In the genomic region with DNA sequence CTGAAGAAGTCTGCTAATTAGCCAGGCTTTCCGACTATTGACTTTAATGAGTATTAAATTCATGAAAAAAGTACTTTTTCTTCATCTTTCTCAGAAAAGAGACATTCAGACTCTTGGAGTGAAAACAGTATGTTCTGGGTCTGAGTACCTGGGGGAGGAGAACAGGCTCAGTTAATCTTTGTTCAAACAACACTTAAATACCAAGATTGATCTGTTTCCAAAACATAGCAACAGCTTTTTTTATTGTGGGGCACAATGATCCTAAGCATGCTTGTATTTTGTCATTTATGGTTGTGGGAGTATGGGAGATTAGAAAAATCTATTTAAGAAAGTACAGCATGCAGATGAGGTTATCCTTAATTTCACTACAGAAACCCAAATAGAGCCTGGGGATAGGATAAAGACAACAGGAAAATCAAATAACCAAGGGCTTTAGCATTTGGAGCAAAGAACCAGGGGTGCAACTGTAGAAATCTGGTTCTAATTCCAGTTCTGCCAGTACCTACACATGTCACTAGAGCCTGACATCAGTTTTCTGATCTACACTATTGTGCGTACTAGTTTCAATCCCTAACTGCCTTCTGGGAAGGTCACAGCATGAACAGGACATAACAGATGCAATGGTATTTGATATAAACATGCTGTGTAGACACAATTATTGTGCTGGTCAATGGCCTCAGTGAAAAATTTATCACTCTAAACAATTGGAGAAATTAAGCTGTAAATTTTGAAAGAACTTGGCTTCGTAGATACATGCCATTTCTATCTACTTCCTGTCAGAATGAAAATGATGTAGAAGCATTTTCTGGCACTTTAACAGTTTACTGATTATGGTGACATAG, we compare ENCODE assay signal across 32 cellular contexts.
A peak's percentile ranks its signal among the peaks of the same experiment; 100 is the strongest.
DNase-seq lines count a peak whose midpoint lies in the region; ATAC-seq, FAIRE-seq and TF ChIP-seq lines count a peak whose summit lies in the region.
"Had no signal": no experiment of that assay in that cellular context is flagged by ENCODE, and none has a peak within 500 bp of the region (broad histone marks: within the 10 kb centered on the region; RNA-seq: fewer than 3 reads in every experiment).

No MANE protein-coding gene starts in this region.

- H3K27me3 ChIP-seq in PC-9 (ENCODE audit: insufficient read depth, low read depth) (no peaks in the 10 kb centered on the region), small intestine (ENCODE audit: control insufficient read depth in 2 of 2, insufficient read depth in 2 of 2, low read length in 2 of 2) (no peaks in the 10 kb centered on the region)
- H3K27me3 ChIP-seq: tibial nerve had no signal

- no peaks in the 10 kb centered on the region for H3K79me2 ChIP-seq in PC-9 (ENCODE audit: low read depth)

- 0 out of 2 replicates have a peak, but pooled peaks cover 4% of the 10 kb centered on the region for H3K36me3 ChIP-seq in PC-9 (ENCODE audit: low read depth)
- H3K36me3 ChIP-seq in small intestine (ENCODE audit: control insufficient read depth in 2 of 2, insufficient read depth in 2 of 2, low read length in 2 of 2), result no peaks in the 10 kb centered on the region
- H3K36me3 ChIP-seq: SJSA1, tibial nerve had no signal

- no peak for ATAC-seq in GM18870 (IDR thresholded peaks at IDR 0.05; ENCODE audit: unreplicated experiment)
- no peak for ATAC-seq in naive thymus-derived CD8-positive, alpha-beta T cell
- ATAC-seq: activated CD4-positive, CD25-positive, alpha-beta regulatory T cell treated with anti-CD3 and anti-CD28 coated beads, Interleukin-2, amount 50 U/mL, for 24 hours; activated naive CD4-positive, alpha-beta T cell treated with anti-CD3 and anti-CD28 coated beads, Interleukin-2, amount 50 U/mL, for 72 hours; activated T-helper 17 cell treated with anti-CD3 and anti-CD28 coated beads, Interleukin-2, amount 50 U/mL, for 72 hours; effector memory CD8-positive, alpha-beta T cell; GM12878; left ventricle myocardium superior; natural killer cell treated with Interleukin-12 subunit alpha and Interleukin-12 subunit beta and Interleukin-15 and Interleukin-18, amount 100 ng/mL, for 72 hours; Panc1 had no signal

- intact Hi-C loops in PC-9 (cut with micrococcal nuclease; ENCODE audit: unreplicated experiment), result loop anchor here (10.0 kb wide), 1 partner anchor 260 kb away; no protein-coding TSS in a partner anchor

- H3K9me3 Mint-ChIP-seq in naive thymus-derived CD8-positive, alpha-beta T cell, result peaks cover 0 to 8% (median 0%) of the 10 kb centered on the region in 9 donors
- H3K9me3 Mint-ChIP-seq: activated T-helper 17 cell treated with anti-CD3 and anti-CD28 coated beads, Interleukin-2, amount 50 U/mL, for 72 hours; mesothelial cell of epicardium; natural killer cell treated with Interleukin-12 subunit alpha and Interleukin-12 subunit beta and Interleukin-15 and Interleukin-18, amount 100 ng/mL, for 72 hours had no signal

- FAIRE-seq in GM19239 (lab: Jason Lieb, UNC) (peak; percentile 70), small intestine (lab: Jason Lieb, UNC) (no peak)
- FAIRE-seq: GM12878, TTC549 had no signal

- H3K27ac Mint-ChIP-seq in naive thymus-derived CD8-positive, alpha-beta T cell, result no peak overlapping the region
- H3K27ac Mint-ChIP-seq: activated CD4-positive, alpha-beta memory T cell treated with anti-CD3 and anti-CD28 coated beads for 36 hours; activated naive CD4-positive, alpha-beta T cell treated with anti-CD3 and anti-CD28 coated beads, Interleukin-2, amount 50 U/mL, for 72 hours; activated T-helper 17 cell treated with anti-CD3 and anti-CD28 coated beads, Interleukin-2, amount 50 U/mL, for 72 hours; HFFc6; natural killer cell treated with Interleukin-12 subunit alpha and Interleukin-12 subunit beta and Interleukin-15 and Interleukin-18, amount 100 ng/mL, for 72 hours had no signal

- H3K4me3 ChIP-seq in PC-9 (no peak overlapping the region), fibroblast of villous mesenchyme (ENCODE audit: low read depth, low read length) (no peak overlapping the region), small intestine (ENCODE audit: low read depth in 1 of 2, low read length in 2 of 2) (no peak overlapping the region)
- H3K4me3 ChIP-seq: GM12878, SJSA1, skin epidermis, tibial nerve had no signal

- no peak for TF ChIP-seq CTCF in PC-9 (conservative IDR thresholded peaks at IDR 0.05)
- TF ChIP-seq CTCF in fibroblast of villous mesenchyme (IDR thresholded peaks at IDR 0.05; ENCODE audit: insufficient read depth, low read depth, low read length), result no peak

- H3K4me1 Mint-ChIP-seq in naive thymus-derived CD8-positive, alpha-beta T cell, result no peaks in the 10 kb centered on the region
- H3K4me1 Mint-ChIP-seq: activated T-helper 17 cell treated with anti-CD3 and anti-CD28 coated beads, Interleukin-2, amount 50 U/mL, for 72 hours had no signal

- DNase-seq in GM19239 (ENCODE audit: insufficient read length, low spot score), result no peak
- peak in 1 of 2 experiments; percentile 28 for DNase-seq in PC-9
- DNase-seq in fibroblast of villous mesenchyme (ENCODE audit: low read depth), result peak; percentile 3
- peak; percentile 37 for DNase-seq in small intestine
- DNase-seq in activated effector memory CD4-positive, alpha-beta T cell treated with anti-CD3 and anti-CD28 coated beads, Interleukin-2, amount 50 U/mL, for 16 hours, result no peak
- no peak for DNase-seq in naive thymus-derived CD8-positive, alpha-beta T cell
- DNase-seq: activated CD4-positive, alpha-beta memory T cell treated with anti-CD3 and anti-CD28 coated beads for 36 hours; activated CD8-positive, alpha-beta memory T cell treated with anti-CD3 and anti-CD28 coated beads, Interleukin-2, amount 50 U/mL, for 48 hours; anterior cingulate cortex; C1 segment of cervical spinal cord; cortex of kidney; effector memory CD8-positive, alpha-beta T cell; HFFc6; left ventricle myocardium superior; NCI-H1436 treated with DMSO at 0.1 percent for 48 hours; NCI-H2107; NCI-H446 treated with DMSO at 0.1 percent for 48 hours; stimulated activated CD4-positive, alpha-beta T cell treated with anti-CD3 and anti-CD28 coated beads, Interleukin-1b, Interleukin-23, amount 100 ng/mL, for 48 hours; stimulated activated CD8-positive, alpha-beta memory T cell treated with anti-CD3 and anti-CD28 coated beads, Interleukin-4, amount 100 ng/mL, for 48 hours had no signal

- H3K9me3 ChIP-seq in PC-9 (ENCODE audit: insufficient read depth, low read depth) (peaks cover 7% of the 10 kb centered on the region; the same call in 1 of the 2 replicates), small intestine (ENCODE audit: control insufficient read depth, low read depth) (no peaks in the 10 kb centered on the region)
- H3K9me3 ChIP-seq: SJSA1, tibial nerve had no signal

- no peaks in the 10 kb centered on the region for H4K20me1 ChIP-seq in PC-9 (ENCODE audit: insufficient read depth)

- BruUV-seq in PC-9 (replicated peaks; lab: Mats Ljungman, UMichigan), result no TSS peak

- H3K4me2 ChIP-seq in PC-9, result peak overlapping the region; percentile 72; the same call in 1 of the 2 replicates
- H3K4me2 ChIP-seq: KMS-11 had no signal

- peaks cover 8 to 18% (median 13%) of the 10 kb centered on the region in 5 donors for H3K27me3 Mint-ChIP-seq in naive thymus-derived CD8-positive, alpha-beta T cell

- no peaks in the 10 kb centered on the region for H3K9me2 ChIP-seq in PC-9 (ENCODE audit: insufficient read depth)

- H3K4me1 ChIP-seq in PC-9 (replicated peaks; ENCODE audit: insufficient read depth), result peaks cover 67% of the 10 kb centered on the region
- peaks cover 4% of the 10 kb centered on the region in 2 donors for H3K4me1 ChIP-seq in small intestine (ENCODE audit: control insufficient read depth in 2 of 2, insufficient read depth in 1 of 2, low read depth in 1 of 2, low read length in 1 of 2)
- H3K4me1 ChIP-seq: SJSA1 had no signal

- peaks cover 57% of the 10 kb centered on the region for H3F3A ChIP-seq in PC-9 (ENCODE audit: insufficient read depth, low read depth)

- H3K36me3 Mint-ChIP-seq in naive thymus-derived CD8-positive, alpha-beta T cell, result no peaks in the 10 kb centered on the region
- H3K36me3 Mint-ChIP-seq: activated CD4-positive, alpha-beta memory T cell treated with anti-CD3 and anti-CD28 coated beads for 36 hours; activated naive CD4-positive, alpha-beta T cell treated with anti-CD3 and anti-CD28 coated beads, Interleukin-2, amount 50 U/mL, for 72 hours; mesothelial cell of epicardium; natural killer cell treated with Interleukin-12 subunit alpha and Interleukin-12 subunit beta and Interleukin-15 and Interleukin-18, amount 100 ng/mL, for 72 hours had no signal

- CTCF ChIA-PET in PC-9 (lab: Charles Lee), result interaction anchor here (0.6 kb wide), 1 partner anchor 361 kb away, joined by 3 read pairs; no protein-coding TSS in a partner anchor

- H3K4me3 Mint-ChIP-seq in naive thymus-derived CD8-positive, alpha-beta T cell, result no peak overlapping the region
- H3K4me3 Mint-ChIP-seq: activated CD4-positive, alpha-beta memory T cell treated with anti-CD3 and anti-CD28 coated beads for 36 hours; activated T-helper 17 cell treated with anti-CD3 and anti-CD28 coated beads, Interleukin-2, amount 50 U/mL, for 72 hours; effector memory CD8-positive, alpha-beta T cell; HFFc6; mesothelial cell of epicardium; natural killer cell treated with Interleukin-12 subunit alpha and Interleukin-12 subunit beta and Interleukin-15 and Interleukin-18, amount 100 ng/mL, for 72 hours had no signal

- POLR2A ChIA-PET in PC-9 (lab: Charles Lee; ENCODE audit: unreplicated experiment), result interaction anchor here (0.6 kb wide), 1 partner anchor 60 kb away, joined by 15 read pairs; no protein-coding TSS in a partner anchor
- POLR2A ChIA-PET in naive thymus-derived CD8-positive, alpha-beta T cell (lab: Charles Lee), result no interaction called here

- no peak overlapping the region for H2AFZ ChIP-seq in PC-9

- H3K27ac ChIP-seq in PC-9 (peak overlapping the region; percentile 84), small intestine (ENCODE audit: low read depth in 1 of 2, low read length in 1 of 2) (no peak overlapping the region)
- H3K27ac ChIP-seq: KMS-11, SJSA1, skin epidermis, tibial nerve had no signal

- 21 to 64% (median 38%) methylated on average over 3 of the region's 3 CpGs for WGBS in small intestine, 3 donors

Comparison
In these comparisons a context has a peak if more than half of its experiments do, and no peak if none do; other contexts are left out.
1. DNase-seq: peak in fibroblast of villous mesenchyme (single experiment) and small intestine (single experiment); none in GM19239 (single experiment), activated effector memory CD4-positive, alpha-beta T cell treated with anti-CD3 and anti-CD28 coated beads, Interleukin-2, amount 50 U/mL, for 16 hours (single experiment) and naive thymus-derived CD8-positive, alpha-beta T cell (0 of 10).